8 cellular contexts compared by ENCODE assay signal in the genomic region with DNA sequence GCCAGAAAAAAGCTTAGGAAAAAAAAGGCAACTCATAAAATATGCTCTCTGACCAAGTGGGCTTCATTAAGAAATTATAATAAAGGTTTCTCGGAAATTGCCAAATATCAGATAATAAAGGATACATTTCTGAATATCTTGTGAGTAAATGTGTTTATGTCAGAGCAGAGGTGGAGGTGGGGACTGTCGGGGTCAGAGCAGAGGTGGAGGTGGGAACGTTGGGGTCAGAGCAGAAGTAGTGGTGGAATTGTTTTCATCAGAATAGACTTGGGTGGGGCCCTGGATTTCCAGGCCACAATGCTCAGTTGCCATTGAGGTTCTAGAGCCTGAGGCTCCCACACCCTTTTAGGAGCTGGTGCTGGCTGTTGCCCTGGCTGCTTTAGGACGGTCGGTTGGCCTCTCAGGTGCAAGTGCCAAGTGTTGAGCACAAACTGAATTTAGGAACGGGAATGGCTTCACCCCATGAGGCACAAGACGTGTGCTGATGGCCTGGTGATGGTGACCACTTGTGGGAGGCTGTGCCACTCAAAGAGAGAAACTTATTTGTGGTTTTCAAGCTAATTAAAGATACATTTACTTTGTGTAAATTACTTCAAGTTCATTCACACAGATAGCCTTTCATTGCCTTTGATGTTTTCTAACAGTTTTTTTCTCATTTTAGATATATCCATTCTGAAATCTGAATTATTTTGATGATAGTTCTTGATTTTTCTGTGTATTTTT.
DNase-seq lines count a peak whose midpoint lies in the region; ATAC-seq and TF ChIP-seq lines count a peak whose summit lies in the region.

No MANE protein-coding gene starts in this region.

- TF ChIP-seq CTCF in GM12865 (IDR thresholded peaks at IDR 0.05; ENCODE audit: insufficient read depth, low read depth, low read length, missing control alignments) (no peak), prostate gland (IDR thresholded peaks at IDR 0.05) (no peak)

- H3K9me3 Mint-ChIP-seq in T-helper 2 cell treated with Interferon-gamma antibody and Interleukin-4, amounts not matched to agents 5 μg/mL and 100 μg/mL, for 36 hours, result peaks cover 5% of the 10 kb centered on the region

- H3K27me3 Mint-ChIP-seq in T-helper 2 cell treated with Interferon-gamma antibody and Interleukin-4, amounts not matched to agents 5 μg/mL and 100 μg/mL, for 36 hours (ENCODE audit: low read depth), result no peaks in the 10 kb centered on the region

- no peak overlapping the region for H3K27ac ChIP-seq in prostate gland

- TF ChIP-seq POLR2A in prostate gland (IDR thresholded peaks at IDR 0.05), result no peak

- H3K36me3 ChIP-seq in prostate gland, result no peaks in the 10 kb centered on the region

- intact Hi-C loops in prostate gland (cut with DNase I), result no loop called here

- no peak overlapping the region for H3K4me3 Mint-ChIP-seq in T-helper 2 cell treated with Interferon-gamma antibody and Interleukin-4, amounts not matched to agents 5 μg/mL and 100 μg/mL, for 36 hours

- no peaks in the 10 kb centered on the region for H3K27me3 ChIP-seq in prostate gland (replicated peaks; ENCODE audit: insufficient read depth)

- H3K4me1 ChIP-seq in prostate gland (replicated peaks), result no peaks in the 10 kb centered on the region

- WGBS in prostate gland, result 75% methylated on average over 7 of the region's 7 CpGs

- no peaks in the 10 kb centered on the region for H3K36me3 Mint-ChIP-seq in T-helper 2 cell treated with Interferon-gamma antibody and Interleukin-4, amounts not matched to agents 5 μg/mL and 100 μg/mL, for 36 hours (ENCODE audit: low read depth)

- H3K9me3 ChIP-seq in prostate gland, result no peaks in the 10 kb centered on the region

- H3K4me3 ChIP-seq in GM12865 (ENCODE audit: low read depth, low read length) (no peak overlapping the region), prostate gland (no peak overlapping the region)

- DNase-seq in GM12865 (ENCODE audit: low read depth) (peak; percentile 46), fibroblast of the conjunctiva (ENCODE audit: low read depth) (peak; percentile 14), prostate gland (ENCODE audit: low spot score) (peak; percentile 79), COLO668 (lab: John Stamatoyannopoulos, UW; ENCODE audit: unreplicated experiment) (no peak), GDM1 (lab: John Stamatoyannopoulos, UW) (no peak)
- peak; percentile 22 for DNase-seq in T-helper 2 cell treated with Interferon-gamma antibody and Interleukin-4, amounts not matched to agents 5 μg/mL and 100 μg/mL, for 36 hours (ENCODE audit: low spot score)

- H3K27ac Mint-ChIP-seq in T-helper 2 cell treated with Interferon-gamma antibody and Interleukin-4, amounts not matched to agents 5 μg/mL and 100 μg/mL, for 36 hours, result no peak overlapping the region

- peaks cover 9% of the 10 kb centered on the region for H3K4me1 Mint-ChIP-seq in T-helper 2 cell treated with Interferon-gamma antibody and Interleukin-4, amounts not matched to agents 5 μg/mL and 100 μg/mL, for 36 hours (ENCODE audit: low read depth)

- ATAC-seq in HG02970 (IDR thresholded peaks at IDR 0.05; ENCODE audit: low FRiP score, unreplicated experiment), result peak; percentile 52
- no peak for ATAC-seq in HG03025 (IDR thresholded peaks at IDR 0.05; ENCODE audit: low FRiP score, unreplicated experiment)

Comparison
In these comparisons a context has a peak if more than half of its experiments do, and no peak if none do; other contexts are left out.
1. DNase-seq: peak in GM12865 (single experiment), T-helper 2 cell treated with Interferon-gamma antibody and Interleukin-4, amounts not matched to agents 5 μg/mL and 100 μg/mL, for 36 hours (single experiment), fibroblast of the conjunctiva (single experiment) and prostate gland (single experiment); none in COLO668 (single experiment) and GDM1 (single experiment).